ENCODE assay signal across 2 cellular contexts in the genomic region with DNA sequence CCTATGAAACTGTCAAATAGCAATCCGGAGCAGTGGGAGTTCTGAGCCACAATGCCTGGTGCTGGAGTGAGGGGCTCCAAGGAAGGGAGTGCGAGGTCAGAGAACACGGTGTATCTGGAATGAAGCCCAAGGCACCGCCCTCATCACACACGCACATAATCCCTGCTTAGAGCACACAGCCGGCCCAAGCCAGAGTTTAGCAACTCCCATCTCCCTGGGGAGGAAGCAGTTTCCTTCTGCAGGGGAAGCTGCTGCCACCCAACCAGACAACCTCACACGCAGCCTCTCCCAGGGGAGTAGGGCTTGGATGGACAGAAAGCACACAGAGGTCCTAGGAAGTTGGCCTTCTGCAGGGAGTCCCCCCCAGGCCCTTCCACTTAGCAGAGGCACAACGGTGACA.
A peak's percentile ranks its signal among the peaks of the same experiment; 100 is the strongest.
TF ChIP-seq lines count a peak whose summit lies in the region.

No MANE protein-coding gene starts in this region.

TF ChIP-seq in GM12878, 131 proteins besides CTCF, POLR2A, EP300 and RAD21:
- TF ChIP-seq IKZF1 (conservative IDR thresholded peaks at IDR 0.05) (0 out of 2 replicates have a peak, but pooled peaks have one; percentile 16), CREM (IDR thresholded peaks at IDR 0.05; ENCODE audit: low read depth) (no peak), MEF2B (IDR thresholded peaks at IDR 0.05; ENCODE audit: partially characterized antibody, poor library complexity, severe bottlenecking) (peak; percentile 69), DPF2 (IDR thresholded peaks at IDR 0.05) (no peak)

TF ChIP-seq in HepG2, 621 proteins besides CTCF, POLR2A, EP300 and RAD21 (continues in another document):
- TF ChIP-seq ZNF674 (CRISPR knock-in tag; IDR thresholded peaks at IDR 0.05; ENCODE audit: low read depth), result no peak
- no peak for TF ChIP-seq NAIF1 (CRISPR knock-in tag; IDR thresholded peaks at IDR 0.05; ENCODE audit: borderline replicate concordance)
- TF ChIP-seq, protein P1, sequence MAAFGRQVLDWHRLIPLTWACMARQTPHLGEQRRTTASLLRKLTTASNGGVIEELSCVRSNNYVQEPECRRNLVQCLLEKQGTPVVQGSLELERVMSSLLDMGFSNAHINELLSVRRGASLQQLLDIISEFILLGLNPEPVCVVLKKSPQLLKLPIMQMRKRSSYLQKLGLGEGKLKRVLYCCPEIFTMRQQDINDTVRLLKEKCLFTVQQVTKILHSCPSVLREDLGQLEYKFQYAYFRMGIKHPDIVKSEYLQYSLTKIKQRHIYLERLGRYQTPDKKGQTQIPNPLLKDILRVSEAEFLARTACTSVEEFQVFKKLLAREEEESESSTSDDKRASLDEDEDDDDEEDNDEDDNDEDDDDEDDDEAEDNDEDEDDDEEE (CRISPR knock-in tag; IDR thresholded peaks at IDR 0.05), result no peak
- TF ChIP-seq ZFP62 (CRISPR knock-in tag; IDR thresholded peaks at IDR 0.05), result no peak
- no peak for TF ChIP-seq HOXA3 (CRISPR knock-in tag; IDR thresholded peaks at IDR 0.05)
- TF ChIP-seq ZNF337 (CRISPR knock-in tag; IDR thresholded peaks at IDR 0.05; ENCODE audit: borderline replicate concordance, low read depth), result no peak
- TF ChIP-seq ZEB1 (IDR thresholded peaks at IDR 0.05; ENCODE audit: insufficient replicate concordance, low read depth), result no peak
- no peak for TF ChIP-seq MXI1 (IDR thresholded peaks at IDR 0.05; ENCODE audit: borderline replicate concordance, low read depth, low read length)
- TF ChIP-seq, protein P2, sequence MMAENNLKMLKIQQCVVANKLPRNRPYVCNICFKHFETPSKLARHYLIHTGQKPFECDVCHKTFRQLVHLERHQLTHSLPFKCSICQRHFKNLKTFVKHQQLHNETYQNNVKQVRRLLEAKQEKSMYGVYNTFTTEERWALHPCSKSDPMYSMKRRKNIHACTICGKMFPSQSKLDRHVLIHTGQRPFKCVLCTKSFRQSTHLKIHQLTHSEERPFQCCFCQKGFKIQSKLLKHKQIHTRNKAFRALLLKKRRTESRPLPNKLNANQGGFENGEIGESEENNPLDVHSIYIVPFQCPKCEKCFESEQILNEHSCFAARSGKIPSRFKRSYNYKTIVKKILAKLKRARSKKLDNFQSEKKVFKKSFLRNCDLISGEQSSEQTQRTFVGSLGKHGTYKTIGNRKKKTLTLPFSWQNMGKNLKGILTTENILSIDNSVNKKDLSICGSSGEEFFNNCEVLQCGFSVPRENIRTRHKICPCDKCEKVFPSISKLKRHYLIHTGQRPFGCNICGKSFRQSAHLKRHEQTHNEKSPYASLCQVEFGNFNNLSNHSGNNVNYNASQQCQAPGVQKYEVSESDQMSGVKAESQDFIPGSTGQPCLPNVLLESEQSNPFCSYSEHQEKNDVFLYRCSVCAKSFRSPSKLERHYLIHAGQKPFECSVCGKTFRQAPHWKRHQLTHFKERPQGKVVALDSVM (CRISPR knock-in tag; IDR thresholded peaks at IDR 0.05), result no peak
- TF ChIP-seq GLI4 (CRISPR knock-in tag; IDR thresholded peaks at IDR 0.05; ENCODE audit: borderline replicate concordance), result no peak
- TF ChIP-seq NFATC3 (CRISPR knock-in tag; IDR thresholded peaks at IDR 0.05), result no peak
- TF ChIP-seq, protein P3, sequence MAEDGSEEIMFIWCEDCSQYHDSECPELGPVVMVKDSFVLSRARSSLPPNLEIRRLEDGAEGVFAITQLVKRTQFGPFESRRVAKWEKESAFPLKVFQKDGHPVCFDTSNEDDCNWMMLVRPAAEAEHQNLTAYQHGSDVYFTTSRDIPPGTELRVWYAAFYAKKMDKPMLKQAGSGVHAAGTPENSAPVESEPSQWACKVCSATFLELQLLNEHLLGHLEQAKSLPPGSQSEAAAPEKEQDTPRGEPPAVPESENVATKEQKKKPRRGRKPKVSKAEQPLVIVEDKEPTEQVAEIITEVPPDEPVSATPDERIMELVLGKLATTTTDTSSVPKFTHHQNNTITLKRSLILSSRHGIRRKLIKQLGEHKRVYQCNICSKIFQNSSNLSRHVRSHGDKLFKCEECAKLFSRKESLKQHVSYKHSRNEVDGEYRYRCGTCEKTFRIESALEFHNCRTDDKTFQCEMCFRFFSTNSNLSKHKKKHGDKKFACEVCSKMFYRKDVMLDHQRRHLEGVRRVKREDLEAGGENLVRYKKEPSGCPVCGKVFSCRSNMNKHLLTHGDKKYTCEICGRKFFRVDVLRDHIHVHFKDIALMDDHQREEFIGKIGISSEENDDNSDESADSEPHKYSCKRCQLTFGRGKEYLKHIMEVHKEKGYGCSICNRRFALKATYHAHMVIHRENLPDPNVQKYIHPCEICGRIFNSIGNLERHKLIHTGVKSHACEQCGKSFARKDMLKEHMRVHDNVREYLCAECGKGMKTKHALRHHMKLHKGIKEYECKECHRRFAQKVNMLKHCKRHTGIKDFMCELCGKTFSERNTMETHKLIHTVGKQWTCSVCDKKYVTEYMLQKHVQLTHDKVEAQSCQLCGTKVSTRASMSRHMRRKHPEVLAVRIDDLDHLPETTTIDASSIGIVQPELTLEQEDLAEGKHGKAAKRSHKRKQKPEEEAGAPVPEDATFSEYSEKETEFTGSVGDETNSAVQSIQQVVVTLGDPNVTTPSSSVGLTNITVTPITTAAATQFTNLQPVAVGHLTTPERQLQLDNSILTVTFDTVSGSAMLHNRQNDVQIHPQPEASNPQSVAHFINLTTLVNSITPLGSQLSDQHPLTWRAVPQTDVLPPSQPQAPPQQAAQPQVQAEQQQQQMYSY (CRISPR knock-in tag; IDR thresholded peaks at IDR 0.05), result peak; percentile 79
- no peak for TF ChIP-seq KAT8 (CRISPR knock-in tag; IDR thresholded peaks at IDR 0.05)
- no peak for TF ChIP-seq ZNF775 (CRISPR knock-in tag; IDR thresholded peaks at IDR 0.05; ENCODE audit: borderline replicate concordance)
- TF ChIP-seq, protein P4, sequence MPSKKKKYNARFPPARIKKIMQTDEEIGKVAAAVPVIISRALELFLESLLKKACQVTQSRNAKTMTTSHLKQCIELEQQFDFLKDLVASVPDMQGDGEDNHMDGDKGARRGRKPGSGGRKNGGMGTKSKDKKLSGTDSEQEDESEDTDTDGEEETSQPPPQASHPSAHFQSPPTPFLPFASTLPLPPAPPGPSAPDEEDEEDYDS (CRISPR knock-in tag; IDR thresholded peaks at IDR 0.05), result no peak
- TF ChIP-seq POLR2AphosphoS5 (IDR thresholded peaks at IDR 0.05; ENCODE audit: low read depth, low read length), result no peak
- TF ChIP-seq PHB2 (IDR thresholded peaks at IDR 0.05; ENCODE audit: partially characterized antibody), result no peak
- TF ChIP-seq, protein P5, sequence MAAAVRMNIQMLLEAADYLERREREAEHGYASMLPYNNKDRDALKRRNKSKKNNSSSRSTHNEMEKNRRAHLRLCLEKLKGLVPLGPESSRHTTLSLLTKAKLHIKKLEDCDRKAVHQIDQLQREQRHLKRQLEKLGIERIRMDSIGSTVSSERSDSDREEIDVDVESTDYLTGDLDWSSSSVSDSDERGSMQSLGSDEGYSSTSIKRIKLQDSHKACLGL (CRISPR knock-in tag; IDR thresholded peaks at IDR 0.05), result no peak
- no peak for TF ChIP-seq FOXM1 (CRISPR knock-in tag; IDR thresholded peaks at IDR 0.05)
- TF ChIP-seq, protein P6, sequence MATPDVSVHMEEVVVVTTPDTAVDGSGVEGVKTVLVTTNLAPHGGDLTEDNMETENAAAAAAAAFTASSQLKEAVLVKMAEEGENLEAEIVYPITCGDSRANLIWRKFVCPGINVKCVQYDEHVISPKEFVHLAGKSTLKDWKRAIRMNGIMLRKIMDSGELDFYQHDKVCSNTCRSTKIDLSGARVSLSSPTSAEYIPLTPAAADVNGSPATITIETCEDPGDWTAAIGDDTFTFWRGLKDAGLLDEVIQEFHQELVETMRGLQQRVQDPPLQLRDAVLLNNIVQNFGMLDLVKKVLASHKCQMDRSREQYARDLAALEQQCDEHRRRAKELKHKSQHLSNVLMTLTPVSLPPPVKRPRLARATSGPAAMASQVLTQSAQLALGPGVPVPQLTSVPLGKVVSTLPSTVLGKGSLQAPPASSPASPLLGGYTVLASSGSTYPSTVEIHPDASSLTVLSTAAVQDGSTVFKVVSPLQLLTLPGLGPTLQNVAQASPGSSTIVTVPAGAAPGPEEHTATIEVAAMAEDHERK (CRISPR knock-in tag; IDR thresholded peaks at IDR 0.05; ENCODE audit: low read depth), result no peak
- TF ChIP-seq, protein P7, sequence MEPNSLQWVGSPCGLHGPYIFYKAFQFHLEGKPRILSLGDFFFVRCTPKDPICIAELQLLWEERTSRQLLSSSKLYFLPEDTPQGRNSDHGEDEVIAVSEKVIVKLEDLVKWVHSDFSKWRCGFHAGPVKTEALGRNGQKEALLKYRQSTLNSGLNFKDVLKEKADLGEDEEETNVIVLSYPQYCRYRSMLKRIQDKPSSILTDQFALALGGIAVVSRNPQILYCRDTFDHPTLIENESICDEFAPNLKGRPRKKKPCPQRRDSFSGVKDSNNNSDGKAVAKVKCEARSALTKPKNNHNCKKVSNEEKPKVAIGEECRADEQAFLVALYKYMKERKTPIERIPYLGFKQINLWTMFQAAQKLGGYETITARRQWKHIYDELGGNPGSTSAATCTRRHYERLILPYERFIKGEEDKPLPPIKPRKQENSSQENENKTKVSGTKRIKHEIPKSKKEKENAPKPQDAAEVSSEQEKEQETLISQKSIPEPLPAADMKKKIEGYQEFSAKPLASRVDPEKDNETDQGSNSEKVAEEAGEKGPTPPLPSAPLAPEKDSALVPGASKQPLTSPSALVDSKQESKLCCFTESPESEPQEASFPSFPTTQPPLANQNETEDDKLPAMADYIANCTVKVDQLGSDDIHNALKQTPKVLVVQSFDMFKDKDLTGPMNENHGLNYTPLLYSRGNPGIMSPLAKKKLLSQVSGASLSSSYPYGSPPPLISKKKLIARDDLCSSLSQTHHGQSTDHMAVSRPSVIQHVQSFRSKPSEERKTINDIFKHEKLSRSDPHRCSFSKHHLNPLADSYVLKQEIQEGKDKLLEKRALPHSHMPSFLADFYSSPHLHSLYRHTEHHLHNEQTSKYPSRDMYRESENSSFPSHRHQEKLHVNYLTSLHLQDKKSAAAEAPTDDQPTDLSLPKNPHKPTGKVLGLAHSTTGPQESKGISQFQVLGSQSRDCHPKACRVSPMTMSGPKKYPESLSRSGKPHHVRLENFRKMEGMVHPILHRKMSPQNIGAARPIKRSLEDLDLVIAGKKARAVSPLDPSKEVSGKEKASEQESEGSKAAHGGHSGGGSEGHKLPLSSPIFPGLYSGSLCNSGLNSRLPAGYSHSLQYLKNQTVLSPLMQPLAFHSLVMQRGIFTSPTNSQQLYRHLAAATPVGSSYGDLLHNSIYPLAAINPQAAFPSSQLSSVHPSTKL (CRISPR knock-in tag; IDR thresholded peaks at IDR 0.05), result no peak
- TF ChIP-seq, protein P8, sequence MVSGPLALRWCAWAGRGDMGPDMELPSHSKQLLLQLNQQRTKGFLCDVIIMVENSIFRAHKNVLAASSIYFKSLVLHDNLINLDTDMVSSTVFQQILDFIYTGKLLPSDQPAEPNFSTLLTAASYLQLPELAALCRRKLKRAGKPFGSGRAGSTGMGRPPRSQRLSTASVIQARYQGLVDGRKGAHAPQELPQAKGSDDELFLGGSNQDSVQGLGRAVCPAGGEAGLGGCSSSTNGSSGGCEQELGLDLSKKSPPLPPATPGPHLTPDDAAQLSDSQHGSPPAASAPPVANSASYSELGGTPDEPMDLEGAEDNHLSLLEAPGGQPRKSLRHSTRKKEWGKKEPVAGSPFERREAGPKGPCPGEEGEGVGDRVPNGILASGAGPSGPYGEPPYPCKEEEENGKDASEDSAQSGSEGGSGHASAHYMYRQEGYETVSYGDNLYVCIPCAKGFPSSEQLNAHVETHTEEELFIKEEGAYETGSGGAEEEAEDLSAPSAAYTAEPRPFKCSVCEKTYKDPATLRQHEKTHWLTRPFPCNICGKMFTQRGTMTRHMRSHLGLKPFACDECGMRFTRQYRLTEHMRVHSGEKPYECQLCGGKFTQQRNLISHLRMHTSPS (CRISPR knock-in tag; IDR thresholded peaks at IDR 0.05; ENCODE audit: low read depth), result no peak
- 0 out of 2 replicates have a peak, but pooled peaks have one; percentile 16 for TF ChIP-seq TBX2 (CRISPR knock-in tag; IDR thresholded peaks at IDR 0.05; ENCODE audit: borderline replicate concordance)
- no peak for TF ChIP-seq ZNF441 (CRISPR knock-in tag; IDR thresholded peaks at IDR 0.05; ENCODE audit: borderline replicate concordance)
- TF ChIP-seq ZNF547 (CRISPR knock-in tag; IDR thresholded peaks at IDR 0.05), result no peak
- TF ChIP-seq, protein P9, sequence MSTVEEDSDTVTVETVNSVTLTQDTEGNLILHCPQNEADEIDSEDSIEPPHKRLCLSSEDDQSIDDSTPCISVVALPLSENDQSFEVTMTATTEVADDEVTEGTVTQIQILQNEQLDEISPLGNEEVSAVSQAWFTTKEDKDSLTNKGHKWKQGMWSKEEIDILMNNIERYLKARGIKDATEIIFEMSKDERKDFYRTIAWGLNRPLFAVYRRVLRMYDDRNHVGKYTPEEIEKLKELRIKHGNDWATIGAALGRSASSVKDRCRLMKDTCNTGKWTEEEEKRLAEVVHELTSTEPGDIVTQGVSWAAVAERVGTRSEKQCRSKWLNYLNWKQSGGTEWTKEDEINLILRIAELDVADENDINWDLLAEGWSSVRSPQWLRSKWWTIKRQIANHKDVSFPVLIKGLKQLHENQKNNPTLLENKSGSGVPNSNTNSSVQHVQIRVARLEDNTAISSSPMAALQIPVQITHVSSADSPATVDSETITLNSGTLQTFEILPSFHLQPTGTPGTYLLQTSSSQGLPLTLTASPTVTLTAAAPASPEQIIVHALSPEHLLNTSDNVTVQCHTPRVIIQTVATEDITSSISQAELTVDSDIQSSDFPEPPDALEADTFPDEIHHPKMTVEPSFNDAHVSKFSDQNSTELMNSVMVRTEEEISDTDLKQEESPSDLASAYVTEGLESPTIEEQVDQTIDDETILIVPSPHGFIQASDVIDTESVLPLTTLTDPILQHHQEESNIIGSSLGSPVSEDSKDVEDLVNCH (CRISPR knock-in tag; IDR thresholded peaks at IDR 0.05), result no peak
- TF ChIP-seq, protein P10, sequence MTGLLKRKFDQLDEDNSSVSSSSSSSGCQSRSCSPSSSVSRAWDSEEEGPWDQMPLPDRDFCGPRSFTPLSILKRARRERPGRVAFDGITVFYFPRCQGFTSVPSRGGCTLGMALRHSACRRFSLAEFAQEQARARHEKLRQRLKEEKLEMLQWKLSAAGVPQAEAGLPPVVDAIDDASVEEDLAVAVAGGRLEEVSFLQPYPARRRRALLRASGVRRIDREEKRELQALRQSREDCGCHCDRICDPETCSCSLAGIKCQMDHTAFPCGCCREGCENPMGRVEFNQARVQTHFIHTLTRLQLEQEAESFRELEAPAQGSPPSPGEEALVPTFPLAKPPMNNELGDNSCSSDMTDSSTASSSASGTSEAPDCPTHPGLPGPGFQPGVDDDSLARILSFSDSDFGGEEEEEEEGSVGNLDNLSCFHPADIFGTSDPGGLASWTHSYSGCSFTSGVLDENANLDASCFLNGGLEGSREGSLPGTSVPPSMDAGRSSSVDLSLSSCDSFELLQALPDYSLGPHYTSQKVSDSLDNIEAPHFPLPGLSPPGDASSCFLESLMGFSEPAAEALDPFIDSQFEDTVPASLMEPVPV (CRISPR knock-in tag; IDR thresholded peaks at IDR 0.05), result no peak
- TF ChIP-seq ZNF782 (CRISPR knock-in tag; IDR thresholded peaks at IDR 0.05; ENCODE audit: borderline replicate concordance), result no peak
- no peak for TF ChIP-seq GTF2F1 (IDR thresholded peaks at IDR 0.05; ENCODE audit: low read length)
- no peak for TF ChIP-seq NR2F1 (CRISPR knock-in tag; IDR thresholded peaks at IDR 0.05)
- no peak for TF ChIP-seq SUZ12 (IDR thresholded peaks at IDR 0.05; ENCODE audit: low read depth, low read length)
- TF ChIP-seq ZNF788 (CRISPR knock-in tag; IDR thresholded peaks at IDR 0.05; ENCODE audit: borderline replicate concordance), result 0 out of 2 replicates have a peak, but pooled peaks have one; percentile 21
